In the genomic region with DNA sequence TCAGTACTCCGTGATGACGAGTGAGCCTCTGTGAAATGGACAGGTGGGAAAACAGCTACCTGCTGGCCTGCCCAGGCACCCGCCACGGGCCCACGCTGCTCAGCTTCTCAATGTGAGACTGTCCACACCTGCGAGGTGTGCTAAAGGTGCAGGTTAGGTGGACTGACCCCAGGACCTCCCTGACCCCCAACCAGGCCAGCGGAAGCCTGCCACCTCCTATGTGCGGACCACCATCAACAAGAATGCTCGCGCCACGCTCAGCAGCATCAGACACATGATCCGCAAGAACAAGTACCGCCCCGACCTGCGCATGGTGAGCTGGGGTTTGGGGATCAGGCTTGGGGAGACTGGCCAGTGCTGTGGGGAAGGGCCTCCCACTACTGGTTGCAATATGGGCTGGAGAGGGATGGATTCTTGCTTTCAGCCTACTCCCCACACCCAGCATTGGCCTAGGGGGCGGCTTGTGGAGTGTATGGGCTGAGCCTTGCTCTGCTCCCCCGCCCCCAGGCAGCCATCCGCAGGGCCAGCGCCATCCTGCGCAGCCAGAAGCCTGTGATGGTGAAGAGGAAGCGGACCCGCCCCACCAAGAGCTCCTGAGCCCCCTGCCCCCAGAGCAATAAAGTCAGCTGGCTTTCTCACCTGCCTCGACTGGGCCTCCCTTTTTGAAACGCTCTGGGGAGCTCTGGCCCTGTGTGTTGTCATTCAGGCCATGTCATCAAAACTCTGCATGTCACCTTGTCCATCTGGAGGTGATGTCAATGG, we compare ENCODE assay signal across 10 cellular contexts. TPM values are rescaled to one million over a fixed set of nuclear protein-coding genes. Genes with fewer than 3 reads are reported as not detected.
DNase-seq lines count a peak whose midpoint lies in the region; ATAC-seq, FAIRE-seq and TF ChIP-seq lines count a peak whose summit lies in the region.
"Had no signal": no experiment of that assay in that cellular context is flagged by ENCODE, and none has a peak within 500 bp of the region (broad histone marks: within the 10 kb centered on the region; RNA-seq: fewer than 3 reads in every experiment).

No MANE protein-coding gene starts in this region.

- H2BK5ac ChIP-seq in trophoblast cell (ENCODE audit: low read depth, low read length, poor library complexity) = no peak overlapping the region

- H3K4me1 ChIP-seq in PC-9 (replicated peaks; ENCODE audit: insufficient read depth) (peaks cover 26% of the 10 kb centered on the region), endothelial cell of umbilical vein (ENCODE audit: control insufficient read depth, extremely low read depth, insufficient read depth, low read length) (peaks cover 31% of the 10 kb centered on the region), trophoblast cell (ENCODE audit: control insufficient read depth in 1 of 2, insufficient read depth in 2 of 2, low read length in 2 of 2) (peaks cover 37 to 44% of the 10 kb centered on the region in 2 experiments), small intestine (ENCODE audit: control insufficient read depth in 2 of 2, insufficient read depth in 1 of 2, low read depth in 1 of 2, low read length in 1 of 2) (peaks cover 7 to 13% of the 10 kb centered on the region in 2 donors)

- H3K27ac ChIP-seq in PC-9 = no peak overlapping the region; the same call in 1 of the 2 replicates
- H3K27ac ChIP-seq in endothelial cell of umbilical vein (ENCODE audit: insufficient read depth, low read depth, low read length) = no peak overlapping the region
- H3K27ac ChIP-seq in trophoblast cell (ENCODE audit: low read depth, low read length) = no peak overlapping the region
- no peak overlapping the region for H3K27ac ChIP-seq in small intestine (ENCODE audit: low read depth in 1 of 2, low read length in 1 of 2)

- no peaks in the 10 kb centered on the region for H3K9me2 ChIP-seq in PC-9 (ENCODE audit: insufficient read depth)

- intact Hi-C loops in PC-9 (cut with micrococcal nuclease; ENCODE audit: unreplicated experiment) = loop anchor here (10.0 kb wide), 1 partner anchor 223 kb away; a partner anchor contains a TSS
- intact Hi-C loops in endothelial cell of umbilical vein (cut with micrococcal nuclease) = loop anchor here (10.0 kb wide), 2 partner anchors 217 to 243 kb away; a partner anchor contains a TSS

- FAIRE-seq in endothelial cell of umbilical vein (lab: Jason Lieb, UNC) = no peak
- no peak for FAIRE-seq in small intestine (lab: Jason Lieb, UNC)

- dilution Hi-C loops in endothelial cell of umbilical vein (cut with MboI; ENCODE audit: extremely low pct_ligation_motif_present, low sequenced_read_pairs) = no loop called here

- no peak overlapping the region for H2BK12ac ChIP-seq in trophoblast cell (ENCODE audit: low read length)

- peaks cover 16% of the 10 kb centered on the region for H3K79me1 ChIP-seq in trophoblast cell (ENCODE audit: low read length)

- no peak overlapping the region for H2AK5ac ChIP-seq in trophoblast cell (ENCODE audit: low read length)

- H3K9me1 ChIP-seq in endothelial cell of umbilical vein (replicated peaks; ENCODE audit: control insufficient read depth, extremely low read depth, insufficient read depth, low read length) = no peaks in the 10 kb centered on the region

- no peak overlapping the region for H3K23ac ChIP-seq in trophoblast cell (ENCODE audit: low read length)

- WGBS in trophoblast cell (ENCODE audit: extremely low coverage, insufficient coverage, insufficient read length) = no CpG with 5 or more reads among the region's 24 CpGs
- WGBS in small intestine, 3 donors = 78 to 82% (median 79%) methylated on average over 24 of the region's 24 CpGs

- ATAC-seq in HG02870 (IDR thresholded peaks at IDR 0.05; ENCODE audit: unreplicated experiment) (no peak), left lobe of liver (no peak)

- TF ChIP-seq CTCF in GM12875 (IDR thresholded peaks at IDR 0.05; ENCODE audit: borderline replicate concordance, insufficient read depth, low read depth, low read length) (no peak), PC-9 (conservative IDR thresholded peaks at IDR 0.05) (no peak), endothelial cell of umbilical vein (IDR thresholded peaks at IDR 0.05; ENCODE audit: extremely low read depth in 1 of 2, insufficient read depth in 1 of 2, low read depth in 1 of 2, low read length in 2 of 2) (no peak)

- DNase-seq in PC-9 = no peak
- DNase-seq in endothelial cell of umbilical vein (ENCODE audit: low read depth, low spot score) = no peak
- DNase-seq in trophoblast cell = no peak
- DNase-seq in OCI-M1 (lab: John Stamatoyannopoulos, UW) = no peak
- no peak for DNase-seq in small intestine
- DNase-seq in left lobe of liver (ENCODE audit: low spot score) = no peak
- DNase-seq: activated CD4-positive, alpha-beta T cell treated with anti-CD3 and anti-CD28 coated beads for 1 hour; stimulated activated CD8-positive, alpha-beta memory T cell treated with anti-CD3 and anti-CD28 coated beads, Interleukin-4, amount 100 ng/mL, for 48 hours had no signal

- no peaks in the 10 kb centered on the region for H3K27me3 ChIP-seq in PC-9 (ENCODE audit: insufficient read depth, low read depth)
- no peaks in the 10 kb centered on the region for H3K27me3 ChIP-seq in endothelial cell of umbilical vein (ENCODE audit: control insufficient read depth in 2 of 2, insufficient read depth in 2 of 2, low read length in 2 of 2)
- no peaks in the 10 kb centered on the region for H3K27me3 ChIP-seq in trophoblast cell (ENCODE audit: insufficient read depth, low read length)
- no peaks in the 10 kb centered on the region for H3K27me3 ChIP-seq in small intestine (ENCODE audit: control insufficient read depth in 2 of 2, insufficient read depth in 2 of 2, low read length in 2 of 2)

- H3K4ac ChIP-seq in trophoblast cell (ENCODE audit: low read depth, low read length) = peak overlapping the region; percentile 38

- no peaks in the 10 kb centered on the region for H3K9me3 ChIP-seq in PC-9 (ENCODE audit: insufficient read depth, low read depth)
- H3K9me3 ChIP-seq in endothelial cell of umbilical vein (replicated peaks; ENCODE audit: control insufficient read depth, insufficient read depth, low read length) = no peaks in the 10 kb centered on the region
- H3K9me3 ChIP-seq in trophoblast cell (ENCODE audit: insufficient read depth, low read depth, low read length) = no peaks in the 10 kb centered on the region
- H3K9me3 ChIP-seq in small intestine (ENCODE audit: control insufficient read depth, low read depth) = no peaks in the 10 kb centered on the region

- peak overlapping the region; percentile 99 for H3K4me3 ChIP-seq in GM12875 (ENCODE audit: low read depth, low read length)
- peak overlapping the region; percentile 88 for H3K4me3 ChIP-seq in PC-9
- H3K4me3 ChIP-seq in endothelial cell of umbilical vein (replicated peaks in 1 of 3; ENCODE audit: insufficient read depth in 1 of 3, low read depth in 1 of 3, low read length in 3 of 3) = peak overlapping the region in 2 of 3 experiments; percentile 67 to 69
- peak overlapping the region; percentile 35 for H3K4me3 ChIP-seq in trophoblast cell (ENCODE audit: low read depth, low read length)
- H3K4me3 ChIP-seq in small intestine (ENCODE audit: low read depth in 1 of 2, low read length in 2 of 2) = peak overlapping the region in 1 of 2 donors; percentile 63

- H2BK120ac ChIP-seq in trophoblast cell (ENCODE audit: insufficient read depth, low read length, poor library complexity) = no peak overlapping the region

- POLR2A ChIA-PET in PC-9 (lab: Charles Lee; ENCODE audit: unreplicated experiment) (interaction anchor here (0.7 to 1.2 kb wide), 2 partner anchors 88 to 129 kb away, joined by 6 to 8 read pairs; a partner anchor contains a TSS), endothelial cell of umbilical vein (lab: Charles Lee) (interaction anchor here (0.6 to 1.6 kb wide), 4 partner anchors 20 to 177 kb away, joined by 3 to 7 read pairs (median 4); a partner anchor contains a TSS)

- H3F3A ChIP-seq in PC-9 (ENCODE audit: insufficient read depth, low read depth) = peaks cover 70% of the 10 kb centered on the region

- TF ChIP-seq POLR2A in endothelial cell of umbilical vein (IDR thresholded peaks at IDR 0.05; ENCODE audit: low read depth, low read length) = no peak

- H4K8ac ChIP-seq in trophoblast cell (ENCODE audit: low read depth, low read length) = no peak overlapping the region

- H3K4me2 ChIP-seq in PC-9 = peak overlapping the region; percentile 97
- H3K4me2 ChIP-seq in endothelial cell of umbilical vein (ENCODE audit: insufficient read depth, low read length) = peak overlapping the region; percentile 96
- peak overlapping the region; percentile 83 for H3K4me2 ChIP-seq in trophoblast cell (ENCODE audit: low read length)

- H3K36me3 ChIP-seq in PC-9 (ENCODE audit: low read depth) = peaks cover 38% of the 10 kb centered on the region
- H3K36me3 ChIP-seq in endothelial cell of umbilical vein (ENCODE audit: control insufficient read depth in 2 of 2, extremely low read depth in 1 of 2, insufficient read depth in 2 of 2, low read length in 2 of 2) = peaks cover 14 to 30% of the 10 kb centered on the region in 2 experiments
- H3K36me3 ChIP-seq in trophoblast cell (ENCODE audit: control insufficient read depth in 1 of 2, insufficient read depth in 2 of 2, low read length in 2 of 2) = peaks cover 46 to 47% of the 10 kb centered on the region in 2 experiments
- peaks cover 4 to 20% of the 10 kb centered on the region in 2 donors for H3K36me3 ChIP-seq in small intestine (ENCODE audit: control insufficient read depth in 2 of 2, insufficient read depth in 2 of 2, low read length in 2 of 2)

- H3K9ac ChIP-seq in endothelial cell of umbilical vein (replicated peaks; ENCODE audit: extremely low read depth, insufficient read depth, low read length) (no peak overlapping the region), trophoblast cell (ENCODE audit: low read length) (peak overlapping the region; percentile 50)

- no peak overlapping the region for H4K12ac ChIP-seq in trophoblast cell (ENCODE audit: low read depth, low read length)

- CTCF ChIA-PET in PC-9 (lab: Charles Lee) = no interaction called here
- CTCF ChIA-PET in endothelial cell of umbilical vein (lab: Charles Lee) = interaction anchor here (2.9 kb wide), 1 partner anchor 86 kb away, joined by 10 read pairs; no protein-coding TSS in a partner anchor

- H3K14ac ChIP-seq in trophoblast cell (ENCODE audit: low read length) = no peak overlapping the region

- BruUV-seq in PC-9 (replicated peaks; lab: Mats Ljungman, UMichigan) = no TSS peak
- BruUV-seq in endothelial cell of umbilical vein (replicated peaks; lab: Mats Ljungman, UMichigan) = no TSS peak

- H4K20me1 ChIP-seq in PC-9 (ENCODE audit: insufficient read depth) (peaks cover 64% of the 10 kb centered on the region), endothelial cell of umbilical vein (replicated peaks; ENCODE audit: control insufficient read depth, extremely low read depth, insufficient read depth, low read length) (peaks cover 4% of the 10 kb centered on the region)

- H4K91ac ChIP-seq in trophoblast cell (ENCODE audit: low read depth, low read length) = no peak overlapping the region

- peak overlapping the region; percentile 9 for H3K18ac ChIP-seq in trophoblast cell (ENCODE audit: low read length)

- H2AFZ ChIP-seq in PC-9 (no peak overlapping the region), endothelial cell of umbilical vein (ENCODE audit: low read depth, low read length) (no peak overlapping the region), trophoblast cell (ENCODE audit: insufficient read depth, low read length, poor library complexity) (no peak overlapping the region)

- H3K79me2 ChIP-seq in PC-9 (ENCODE audit: low read depth) (peaks cover 59% of the 10 kb centered on the region), endothelial cell of umbilical vein (ENCODE audit: control insufficient read depth, insufficient read depth, low read length) (peaks cover 41% of the 10 kb centered on the region), trophoblast cell (ENCODE audit: control insufficient read depth, insufficient read depth, low read length, poor library complexity) (peaks cover 28% of the 10 kb centered on the region)

RNA-seq across cellular contexts. Expression of a gene that starts 2.2 kb away (rescaled TPM):
- total RNA-seq in PC-9 (2021) (2,433 and 2,547 TPM in 2 replicates), endothelial cell of umbilical vein (1,738 and 1,872 TPM in 2 replicates), left lobe of liver (515 TPM)
- polyA plus RNA-seq in endothelial cell of umbilical vein (3,435 and 4,297 TPM in 2 replicates), small intestine (1,000 to 10,000 TPM; 1,338 to 2,360 (median 2,011) TPM)
- polyA plus RNA-seq in endothelial cell of umbilical vein (2011; cell fraction: cytosol; rRNA removed) = 1,210 and 1,373 TPM in 2 replicates
- polyA plus RNA-seq in endothelial cell of umbilical vein (2011; cell fraction: nucleus; rRNA removed) = 305 and 363 TPM in 2 replicates
- 1,144 and 2,986 TPM in 2 replicates for polyA plus RNA-seq in endothelial cell of umbilical vein (2012)
- polyA minus RNA-seq in endothelial cell of umbilical vein = 326 and 442 TPM in 2 replicates
- polyA minus RNA-seq in endothelial cell of umbilical vein (2011; cell fraction: cytosol; rRNA and poly(A)+ RNA removed) = 1,684 TPM
- polyA minus RNA-seq in endothelial cell of umbilical vein (2011; cell fraction: nucleus; rRNA and poly(A)+ RNA removed) = 64.9 and 129 TPM in 2 replicates
- 2,317 and 2,363 TPM in 2 replicates for polyA plus RNA-seq in trophoblast cell (2013)

RNA-seq across cellular contexts. Expression of a gene that starts 3.8 kb away (rescaled TPM):
- total RNA-seq in PC-9 (2021) (40.4 and 94.5 TPM in 2 replicates), endothelial cell of umbilical vein (0.35 TPM in 1 of 2 replicates, not detected in the other), left lobe of liver (26.6 TPM)
- polyA plus RNA-seq in endothelial cell of umbilical vein (0.18 TPM in 1 of 2 replicates, not detected in the other), small intestine (1 to 10 TPM in 2 of 3 donors, not detected in 1; 1.6 to 2.2 TPM)
- not detected in 2 replicates for polyA plus RNA-seq in endothelial cell of umbilical vein (2011; cell fraction: cytosol; rRNA removed)
- not detected in 2 replicates for polyA plus RNA-seq in endothelial cell of umbilical vein (2011; cell fraction: nucleus; rRNA removed)
- polyA plus RNA-seq in endothelial cell of umbilical vein (2012) = not detected in 2 replicates
- not detected in 2 replicates for polyA minus RNA-seq in endothelial cell of umbilical vein
- polyA minus RNA-seq in endothelial cell of umbilical vein (2011; cell fraction: cytosol; rRNA and poly(A)+ RNA removed) = 22.5 TPM
- not detected in 2 replicates for polyA minus RNA-seq in endothelial cell of umbilical vein (2011; cell fraction: nucleus; rRNA and poly(A)+ RNA removed)
- polyA plus RNA-seq in trophoblast cell (2013) = 0.50 and 0.52 TPM in 2 replicates

RNA-seq across cellular contexts. Expression of a gene that starts 11.3 kb away (rescaled TPM):
- total RNA-seq in PC-9 (2021) (not detected in 2 replicates), endothelial cell of umbilical vein (not detected in 2 replicates), left lobe of liver (not detected)
- polyA plus RNA-seq in endothelial cell of umbilical vein (not detected in 2 replicates), small intestine (under 1 TPM in 1 of 3 donors, not detected in 2; 0.30 TPM)
- polyA plus RNA-seq in endothelial cell of umbilical vein (2011; cell fraction: cytosol; rRNA removed) = not detected in 2 replicates
- 0.32 TPM in 1 of 2 replicates, not detected in the other for polyA plus RNA-seq in endothelial cell of umbilical vein (2011; cell fraction: nucleus; rRNA removed)
- not detected in 2 replicates for polyA plus RNA-seq in endothelial cell of umbilical vein (2012)
- not detected in 2 replicates for polyA minus RNA-seq in endothelial cell of umbilical vein
- polyA minus RNA-seq in endothelial cell of umbilical vein (2011; cell fraction: cytosol; rRNA and poly(A)+ RNA removed) = not detected
- polyA minus RNA-seq in endothelial cell of umbilical vein (2011; cell fraction: nucleus; rRNA and poly(A)+ RNA removed) = not detected in 2 replicates
- polyA plus RNA-seq in trophoblast cell (2013) = 0.15 and 0.18 TPM in 2 replicates

RNA-seq across cellular contexts. Expression of a gene that starts 17.7 kb away (rescaled TPM):
- total RNA-seq in PC-9 (2021) (4.1 and 6.6 TPM in 2 replicates), endothelial cell of umbilical vein (not detected in 2 replicates), left lobe of liver (not detected)
- polyA plus RNA-seq in endothelial cell of umbilical vein (0.11 TPM in 1 of 2 replicates, not detected in the other), small intestine (under 1 TPM in 1 of 3 donors, not detected in 2; 0.67 TPM)
- 0.06 and 0.12 TPM in 2 replicates for polyA plus RNA-seq in endothelial cell of umbilical vein (2011; cell fraction: cytosol; rRNA removed)
- 0.20 and 0.22 TPM in 2 replicates for polyA plus RNA-seq in endothelial cell of umbilical vein (2011; cell fraction: nucleus; rRNA removed)
- not detected in 2 replicates for polyA plus RNA-seq in endothelial cell of umbilical vein (2012)
- polyA minus RNA-seq in endothelial cell of umbilical vein = not detected in 2 replicates
- 1.8 TPM for polyA minus RNA-seq in endothelial cell of umbilical vein (2011; cell fraction: cytosol; rRNA and poly(A)+ RNA removed)
- polyA minus RNA-seq in endothelial cell of umbilical vein (2011; cell fraction: nucleus; rRNA and poly(A)+ RNA removed) = not detected in 2 replicates
- 14.7 and 15.0 TPM in 2 replicates for polyA plus RNA-seq in trophoblast cell (2013)

RNA-seq across cellular contexts. Expression of a gene that starts 19.7 kb away (rescaled TPM):
- total RNA-seq in PC-9 (2021) = 359 and 395 TPM in 2 replicates
- total RNA-seq in endothelial cell of umbilical vein = 244 and 257 TPM in 2 replicates
- polyA plus RNA-seq in endothelial cell of umbilical vein = 176 and 183 TPM in 2 replicates
- 229 and 241 TPM in 2 replicates for polyA plus RNA-seq in endothelial cell of umbilical vein (2011; cell fraction: cytosol; rRNA removed)
- polyA plus RNA-seq in endothelial cell of umbilical vein (2011; cell fraction: nucleus; rRNA removed) = 60.3 and 79.3 TPM in 2 replicates
- polyA plus RNA-seq in endothelial cell of umbilical vein (2012) = 69.9 and 111 TPM in 2 replicates
- 50.8 and 52.2 TPM in 2 replicates for polyA minus RNA-seq in endothelial cell of umbilical vein
- 321 TPM for polyA minus RNA-seq in endothelial cell of umbilical vein (2011; cell fraction: cytosol; rRNA and poly(A)+ RNA removed)
- 11.8 and 16.4 TPM in 2 replicates for polyA minus RNA-seq in endothelial cell of umbilical vein (2011; cell fraction: nucleus; rRNA and poly(A)+ RNA removed)
- polyA plus RNA-seq in trophoblast cell (2013) = 90.9 and 103 TPM in 2 replicates
- polyA plus RNA-seq in small intestine = 10 to 100 TPM in 1 of 3 donors, 1 to 10 TPM in 2; 7.2 to 30.1 (median 9.5) TPM
- 5.6 TPM for total RNA-seq in left lobe of liver

Comparison
In these comparisons a context has a peak if more than half of its experiments do, and no peak if none do; other contexts are left out.
1. RNA of a gene that starts 3.8 kb away (total RNA-seq): 40.4 to 94.5 TPM in PC-9 and 26.6 TPM in left lobe of liver (single experiment); 0.35 TPM in endothelial cell of umbilical vein; every median in the first group is over 10 times any median in the second.
2. Peak in every context shown above with its lines, with median percentiles within 50 percentile points of each other: H3K4me2 ChIP-seq.